Comparison of ENCODE assay signal across 15 cellular contexts in the genomic region with DNA sequence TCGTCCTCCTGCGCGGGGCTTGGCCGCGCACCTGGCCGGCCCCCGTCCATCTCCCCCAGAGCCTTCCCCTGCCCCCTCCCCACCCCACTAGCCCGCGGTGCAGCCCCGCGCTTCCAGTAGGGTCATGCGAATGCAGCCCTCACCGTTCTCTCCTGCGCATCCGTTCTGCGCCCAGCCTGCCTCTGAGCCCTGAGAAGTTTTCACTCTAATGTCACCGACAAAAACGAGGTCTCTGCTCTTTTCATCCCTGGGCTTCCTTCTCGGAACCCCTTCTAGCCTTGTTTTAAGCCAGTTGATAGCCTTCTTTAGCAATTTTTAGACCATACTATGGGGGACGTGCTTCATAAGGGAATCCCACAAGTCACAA.
DNase-seq lines count a peak whose midpoint lies in the region; ATAC-seq and TF ChIP-seq lines count a peak whose summit lies in the region.
"Had no signal": no experiment of that assay in that cellular context is flagged by ENCODE, and none has a peak within 500 bp of the region (broad histone marks: within the 10 kb centered on the region; RNA-seq: fewer than 3 reads in every experiment).

No MANE protein-coding gene starts in this region.

- no peak overlapping the region for H3K23ac ChIP-seq in neuronal stem cell (ENCODE audit: low read depth, low read length, poor library complexity)

- no peak overlapping the region for H3K4ac ChIP-seq in neuronal stem cell (ENCODE audit: low read length)

- H3K79me1 ChIP-seq in neuronal stem cell (ENCODE audit: low read depth, low read length): no peaks in the 10 kb centered on the region

- H2BK120ac ChIP-seq in neuronal stem cell (ENCODE audit: low read depth, low read length): no peak overlapping the region

- H2BK15ac ChIP-seq in neuronal stem cell (ENCODE audit: low read length): no peak overlapping the region

- H3K4me3 ChIP-seq in SK-N-MC: peak overlapping the region; percentile 74; the same call in 1 of the 2 replicates
- H3K4me3 ChIP-seq in neuronal stem cell (ENCODE audit: low read length in 2 of 2): peak overlapping the region in 1 of 2 donors; percentile 83
- H3K4me3 ChIP-seq in heart right ventricle: no peak overlapping the region
- H3K4me3 ChIP-seq: ascending aorta, MG63 had no signal

- H3K9me3 ChIP-seq in SK-N-MC (ENCODE audit: low read depth, low read length) (no peaks in the 10 kb centered on the region), neuronal stem cell (replicated peaks in 1 of 2; ENCODE audit: control insufficient read depth in 2 of 2, insufficient read depth in 1 of 2, low read depth in 1 of 2, low read length in 2 of 2) (no peaks in the 10 kb centered on the region), heart right ventricle (no peaks in the 10 kb centered on the region)
- H3K9me3 ChIP-seq: ascending aorta, MG63 had no signal

- no peak overlapping the region for H4K8ac ChIP-seq in neuronal stem cell (ENCODE audit: low read depth, low read length)

- H3K4me1 ChIP-seq in foreskin keratinocyte (peaks cover 4% of the 10 kb centered on the region), neuronal stem cell (ENCODE audit: control insufficient read depth in 2 of 2, insufficient read depth in 1 of 2, low read depth in 1 of 2, low read length in 2 of 2) (peaks cover 0 to 6% of the 10 kb centered on the region in 2 donors), heart right ventricle (no peaks in the 10 kb centered on the region)
- H3K4me1 ChIP-seq: ascending aorta had no signal

- no peak overlapping the region for H2BK12ac ChIP-seq in neuronal stem cell (ENCODE audit: low read length)

- no CpG with 5 or more reads among the region's 20 CpGs for WGBS in neuronal stem cell (ENCODE audit: extremely low coverage in 2 of 2, insufficient read length in 2 of 2, insufficient replicate concordance in 1 of 2), 2 donors
- WGBS in heart right ventricle, 2 donors: 7 to 12% methylated on average over 20 of the region's 20 CpGs

- H4K91ac ChIP-seq in neuronal stem cell (ENCODE audit: low read depth, low read length, poor library complexity): no peak overlapping the region

- H3K27ac ChIP-seq in SK-N-MC: no peak overlapping the region
- no peak overlapping the region for H3K27ac ChIP-seq in foreskin keratinocyte
- H3K27ac ChIP-seq in neuronal stem cell (replicated peaks; ENCODE audit: low read length): no peak overlapping the region
- no peak overlapping the region for H3K27ac ChIP-seq in heart right ventricle
- H3K27ac ChIP-seq: 22Rv1, ascending aorta, skin epidermis had no signal

- no peak overlapping the region for H3K18ac ChIP-seq in neuronal stem cell (ENCODE audit: low read length)

- no peak for TF ChIP-seq CTCF in foreskin keratinocyte (conservative IDR thresholded peaks at IDR 0.05)
- TF ChIP-seq CTCF in heart right ventricle (IDR thresholded peaks at IDR 0.05): no peak

- peak overlapping the region; percentile 84 for H2AFZ ChIP-seq in neuronal stem cell (ENCODE audit: low read length)

- DNase-seq in DMS79 treated with DMSO at 0.1 percent for 48 hours (lab: John Stamatoyannopoulos, UW) (peak; percentile 48), DMS79 (lab: John Stamatoyannopoulos, UW) (no peak), SK-N-MC (ENCODE audit: low read depth, low spot score) (no peak), foreskin keratinocyte (no peak), neuronal stem cell (ENCODE audit: low spot score) (no peak), heart right ventricle (no peak), GDM1 (lab: John Stamatoyannopoulos, UW) (no peak)
- DNase-seq: effector CD8-positive, alpha-beta T cell; NCI-H2081 treated with DMSO at 0.1 percent for 48 hours had no signal

- H3K27me3 ChIP-seq in foreskin keratinocyte (peaks cover 26% of the 10 kb centered on the region), neuronal stem cell (ENCODE audit: control insufficient read depth in 3 of 3, insufficient read depth in 3 of 3, low read depth in 1 of 3, low read length in 3 of 3) (peaks cover 0 to 46% (median 15%) of the 10 kb centered on the region in 3 experiments), heart right ventricle (peaks cover 4 to 68% (median 55%) of the 10 kb centered on the region in 7 donors)
- H3K27me3 ChIP-seq: ascending aorta had no signal

- no peaks in the 10 kb centered on the region for H3K36me3 ChIP-seq in SK-N-MC (ENCODE audit: insufficient read depth, low read length)
- H3K36me3 ChIP-seq in neuronal stem cell (replicated peaks in 1 of 2; ENCODE audit: control insufficient read depth in 2 of 2, insufficient read depth in 2 of 2, low read length in 2 of 2): no peaks in the 10 kb centered on the region
- no peaks in the 10 kb centered on the region for H3K36me3 ChIP-seq in heart right ventricle
- H3K36me3 ChIP-seq: ascending aorta, MG63 had no signal

- no peak overlapping the region for H3K9ac ChIP-seq in SK-N-MC (ENCODE audit: insufficient read length)
- H3K9ac ChIP-seq in neuronal stem cell (ENCODE audit: low read depth, low read length, poor library complexity): peak overlapping the region; percentile 85

- peak overlapping the region; percentile 99 for H3K4me2 ChIP-seq in neuronal stem cell (ENCODE audit: insufficient read depth, low read length, poor library complexity, severe bottlenecking)

- ATAC-seq in foreskin keratinocyte (peak; percentile 8), GM21390 (IDR thresholded peaks at IDR 0.05; ENCODE audit: unreplicated experiment) (no peak), heart right ventricle (no peak)
- ATAC-seq: left colon had no signal

- no peak overlapping the region for H2AK5ac ChIP-seq in neuronal stem cell (ENCODE audit: low read depth, low read length)

- no peak overlapping the region for H2BK5ac ChIP-seq in neuronal stem cell (ENCODE audit: low read length)

- intact Hi-C loops in heart right ventricle (cut with DNase I): no loop called here

- H3K14ac ChIP-seq in neuronal stem cell (ENCODE audit: low read length): no peak overlapping the region
